12 cellular contexts compared by ENCODE assay signal in genomic region chr9:23820731-23821399, GRCh38. TPM values are rescaled to one million over a fixed set of nuclear protein-coding genes. Genes with fewer than 3 reads are reported as not detected.
DNase-seq lines count a peak whose midpoint lies in the region; ATAC-seq, FAIRE-seq and TF ChIP-seq lines count a peak whose summit lies in the region.
"Had no signal": no experiment of that assay in that cellular context is flagged by ENCODE, and none has a peak within 500 bp of the region (broad histone marks: within the 10 kb centered on the region; RNA-seq: fewer than 3 reads in every experiment).

No MANE protein-coding gene starts in this region.

- H3K27me3 ChIP-seq in kidney epithelial cell (ENCODE audit: control insufficient read depth, insufficient read depth, low read length), result peaks cover 53% of the 10 kb centered on the region
- H3K27me3 ChIP-seq: MG63 had no signal

- peaks cover 16% of the 10 kb centered on the region for H3K9me3 Mint-ChIP-seq in activated naive CD8-positive, alpha-beta T cell treated with anti-CD3 and anti-CD28 coated beads for 36 hours

- no peak for ATAC-seq in HG03521 (IDR thresholded peaks at IDR 0.05; ENCODE audit: unreplicated experiment)

- no peak overlapping the region for H3K4me3 Mint-ChIP-seq in activated naive CD8-positive, alpha-beta T cell treated with anti-CD3 and anti-CD28 coated beads for 36 hours

- H3K36me3 ChIP-seq in kidney epithelial cell (ENCODE audit: control insufficient read depth, insufficient read depth, low read length), result no peaks in the 10 kb centered on the region
- H3K36me3 ChIP-seq: MG63 had no signal

- H3K27ac Mint-ChIP-seq in activated naive CD8-positive, alpha-beta T cell treated with anti-CD3 and anti-CD28 coated beads for 36 hours, result no peak overlapping the region

- DNase-seq in NCI-H1436 (lab: John Stamatoyannopoulos, UW), result peak; percentile 22
- no peak for DNase-seq in NCI-H1436 treated with DMSO at 0.1 percent for 48 hours (lab: John Stamatoyannopoulos, UW)
- peak; percentile 0 for DNase-seq in activated naive CD8-positive, alpha-beta T cell treated with anti-CD3 and anti-CD28 coated beads for 36 hours
- no peak for DNase-seq in kidney epithelial cell (ENCODE audit: low read depth)
- no peak for DNase-seq in H54 (ENCODE audit: insufficient read length, low spot score)
- DNase-seq in NAMALWA (ENCODE audit: low spot score), result no peak
- DNase-seq: ACHN, MG63 had no signal

- no peaks in the 10 kb centered on the region for H3K36me3 Mint-ChIP-seq in activated naive CD8-positive, alpha-beta T cell treated with anti-CD3 and anti-CD28 coated beads for 36 hours

- TF ChIP-seq CTCF in kidney epithelial cell (IDR thresholded peaks at IDR 0.05; ENCODE audit: insufficient read depth, low read length, poor library complexity, severe bottlenecking), result no peak

- peaks cover 32% of the 10 kb centered on the region for H3K27me3 Mint-ChIP-seq in activated naive CD8-positive, alpha-beta T cell treated with anti-CD3 and anti-CD28 coated beads for 36 hours

- H3K4me3 ChIP-seq in kidney epithelial cell (ENCODE audit: low read depth, low read length) (peak overlapping the region; percentile 22), skin epidermis (peak overlapping the region; percentile 26 to 63 (median 41))
- H3K4me3 ChIP-seq: MG63 had no signal

- no peak overlapping the region for H3K27ac ChIP-seq in skin epidermis

- FAIRE-seq in H54 (lab: Jason Lieb, UNC), result no peak
- FAIRE-seq: TTC549 had no signal

- no peak for TF ChIP-seq POLR2A in H54 (IDR thresholded peaks at IDR 0.05; ENCODE audit: low read depth, low read length)

- H3K4me1 Mint-ChIP-seq in activated naive CD8-positive, alpha-beta T cell treated with anti-CD3 and anti-CD28 coated beads for 36 hours, result no peaks in the 10 kb centered on the region

RNA-seq across cellular contexts. Expression of gene ELAVL2, which starts 5.2 kb away (rescaled TPM):
- not detected for total RNA-seq in activated naive CD8-positive, alpha-beta T cell treated with anti-CD3 and anti-CD28 coated beads for 36 hours
- 0.68 and 0.92 TPM in 2 replicates for total RNA-seq in kidney epithelial cell
- total RNA-seq: mesenteric fat pad had no signal

Comparison
In these comparisons a context has a peak if more than half of its experiments do, and no peak if none do; other contexts are left out.
1. DNase-seq: peak in NCI-H1436 (single experiment) and activated naive CD8-positive, alpha-beta T cell treated with anti-CD3 and anti-CD28 coated beads for 36 hours (single experiment); none in NCI-H1436 treated with DMSO at 0.1 percent for 48 hours (single experiment), kidney epithelial cell (single experiment), H54 (single experiment) and NAMALWA (single experiment).